In genomic region chrX:46140272-46140671, GRCh38 we compare ENCODE assay signal across 24 cellular contexts.
DNase-seq lines count a peak whose midpoint lies in the region; ATAC-seq and TF ChIP-seq lines count a peak whose summit lies in the region.
"Had no signal": no experiment of that assay in that cellular context is flagged by ENCODE, and none has a peak within 500 bp of the region (broad histone marks: within the 10 kb centered on the region; RNA-seq: fewer than 3 reads in every experiment).

No MANE protein-coding gene starts in this region.

- H3K27ac ChIP-seq in vagina, result no peak overlapping the region
- H3K27ac ChIP-seq: foreskin keratinocyte, heart left ventricle, lower lobe of right lung, PC-9, upper lobe of left lung, VCaP had no signal

- no peak overlapping the region for H3K9ac ChIP-seq in adipocyte (ENCODE audit: low read length)

- H3K4me3 ChIP-seq in adipocyte (ENCODE audit: low read length), result no peak overlapping the region
- H3K4me3 ChIP-seq in fibroblast of pulmonary artery (replicated peaks; ENCODE audit: low read depth, low read length), result no peak overlapping the region
- no peak overlapping the region for H3K4me3 ChIP-seq in vagina
- H3K4me3 ChIP-seq: heart left ventricle, lower lobe of right lung, PC-9, upper lobe of left lung had no signal

- H3K9me3 ChIP-seq in adipocyte (ENCODE audit: control insufficient read depth, low read length), result peaks cover 12% of the 10 kb centered on the region
- H3K9me3 ChIP-seq in vagina, result no peaks in the 10 kb centered on the region
- H3K9me3 ChIP-seq: lower lobe of right lung, upper lobe of left lung had no signal

- H3K36me3 Mint-ChIP-seq in activated T-cell treated with anti-CD3 and anti-CD28 coated beads, Interleukin-2, amount 50 U/mL, for 4 hours (ENCODE audit: insufficient read depth), result no peaks in the 10 kb centered on the region
- H3K36me3 Mint-ChIP-seq: IgD-negative memory B cell, natural killer cell had no signal

- H3K4me1 ChIP-seq in adipocyte (ENCODE audit: control insufficient read depth, insufficient read depth, low read length) (no peaks in the 10 kb centered on the region), vagina (no peaks in the 10 kb centered on the region)
- H3K4me1 ChIP-seq: foreskin keratinocyte, heart left ventricle, lower lobe of right lung, upper lobe of left lung had no signal

- H3K9me3 Mint-ChIP-seq in activated T-cell treated with anti-CD3 and anti-CD28 coated beads, Interleukin-2, amount 50 U/mL, for 4 hours, result no peaks in the 10 kb centered on the region
- H3K9me3 Mint-ChIP-seq: natural killer cell had no signal

- H3K27me3 Mint-ChIP-seq in activated T-cell treated with anti-CD3 and anti-CD28 coated beads, Interleukin-2, amount 50 U/mL, for 4 hours (ENCODE audit: low read depth), result no peaks in the 10 kb centered on the region

- TF ChIP-seq POLR2A in vagina (IDR thresholded peaks at IDR 0.05), result no peak

- no peaks in the 10 kb centered on the region for H3K36me3 ChIP-seq in adipocyte (ENCODE audit: control insufficient read depth, insufficient read depth, low read length, severe bottlenecking)
- H3K36me3 ChIP-seq in vagina, result no peaks in the 10 kb centered on the region
- H3K36me3 ChIP-seq: heart left ventricle, lower lobe of right lung, upper lobe of left lung had no signal

- no peak for DNase-seq in activated T-cell treated with anti-CD3 and anti-CD28 coated beads, Interleukin-2, amount 50 U/mL, for 4 hours
- DNase-seq in activated T-cell treated with anti-CD3 and anti-CD28 coated beads, Interleukin-2, amount 50 U/mL, for 1 hour, result no peak
- DNase-seq in LHCN-M2 (ENCODE audit: low read depth), result peak; percentile 4
- peak; percentile 54 for DNase-seq in adipocyte (ENCODE audit: low read depth)
- peak; percentile 19 for DNase-seq in fibroblast of pulmonary artery (ENCODE audit: low read depth)
- no peak for DNase-seq in vagina (ENCODE audit: extremely low spot score in 2 of 2)
- no peak for DNase-seq in SHP77 (lab: John Stamatoyannopoulos, UW)
- DNase-seq: ACHN, H7, heart left ventricle, kidney glomerular epithelial cell, lower lobe of right lung, natural killer cell, NCI-H1092, NCI-H187, NCI-H524 treated with DMSO at 0.1 percent for 48 hours, occipital lobe, PC-9, Right ventricle myocardium superior, upper lobe of left lung had no signal

- TF ChIP-seq CTCF in fibroblast of pulmonary artery (IDR thresholded peaks at IDR 0.05; ENCODE audit: low read length, missing control alignments) (no peak), vagina (IDR thresholded peaks at IDR 0.05) (no peak)

- H3K27me3 ChIP-seq in adipocyte (replicated peaks; ENCODE audit: control insufficient read depth, insufficient read depth, low read length), result peaks cover 9% of the 10 kb centered on the region
- H3K27me3 ChIP-seq in vagina, result no peaks in the 10 kb centered on the region
- H3K27me3 ChIP-seq: foreskin keratinocyte, upper lobe of left lung had no signal

- ATAC-seq in activated T-cell treated with anti-CD3 and anti-CD28 coated beads, Interleukin-2, amount 50 U/mL, for 4 hours, result peak; percentile 56 to 65
- no peak for ATAC-seq in GM18858 (IDR thresholded peaks at IDR 0.05; ENCODE audit: unreplicated experiment)
- ATAC-seq: foreskin keratinocyte, heart left ventricle, lower lobe of right lung, natural killer cell had no signal

- no peak overlapping the region for H3K4me3 Mint-ChIP-seq in activated T-cell treated with anti-CD3 and anti-CD28 coated beads, Interleukin-2, amount 50 U/mL, for 4 hours
- H3K4me3 Mint-ChIP-seq: IgD-negative memory B cell, natural killer cell had no signal

- intact Hi-C loops in vagina (cut with DNase I), result no loop called here

- peaks cover 9% of the 10 kb centered on the region for H3K4me1 Mint-ChIP-seq in activated T-cell treated with anti-CD3 and anti-CD28 coated beads, Interleukin-2, amount 50 U/mL, for 4 hours (ENCODE audit: low read depth)
- H3K4me1 Mint-ChIP-seq: natural killer cell had no signal

Comparison
In these comparisons a context has a peak if more than half of its experiments do, and no peak if none do; other contexts are left out.
1. DNase-seq: peak in LHCN-M2 (single experiment), adipocyte (single experiment) and fibroblast of pulmonary artery (single experiment); none in activated T-cell treated with anti-CD3 and anti-CD28 coated beads, Interleukin-2, amount 50 U/mL, for 4 hours (single experiment), activated T-cell treated with anti-CD3 and anti-CD28 coated beads, Interleukin-2, amount 50 U/mL, for 1 hour (single experiment), vagina (0 of 2) and SHP77 (0 of 2).